ENCODE assay signal across 8 cellular contexts in the genomic region with DNA sequence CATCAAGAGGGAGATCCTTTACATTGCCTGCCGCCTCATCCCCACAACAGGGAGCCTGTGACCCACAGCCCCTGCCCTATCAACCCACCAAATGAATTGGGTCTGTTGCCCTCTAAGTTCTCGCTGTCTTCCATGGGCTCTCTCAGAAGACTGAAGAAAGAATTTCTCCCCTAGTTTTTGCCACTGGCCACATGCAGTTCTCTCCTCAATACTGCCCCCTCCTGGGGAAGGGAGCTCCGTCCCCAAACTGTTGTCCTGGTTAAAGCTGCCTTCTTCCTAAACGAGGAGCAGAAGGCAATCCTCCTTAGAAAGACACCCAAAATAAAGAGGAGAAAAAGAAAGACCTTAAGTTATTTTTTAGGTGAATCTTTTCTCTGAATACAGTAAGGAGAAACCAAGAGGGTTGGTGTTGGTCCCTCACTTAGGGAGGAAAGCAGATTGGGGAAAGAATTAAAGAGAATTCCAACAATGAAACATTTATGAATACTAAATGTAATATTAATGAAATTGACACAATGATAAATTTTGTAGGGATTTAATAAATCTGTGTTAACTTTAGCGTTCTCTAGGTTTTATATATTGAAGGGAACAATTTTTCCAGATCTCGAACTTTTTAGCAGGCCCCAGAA. TPM values are rescaled to one million over a fixed set of nuclear protein-coding genes. Genes with fewer than 3 reads are reported as not detected.
DNase-seq lines count a peak whose midpoint lies in the region; ATAC-seq and TF ChIP-seq lines count a peak whose summit lies in the region.

No MANE protein-coding gene starts in this region.

- ATAC-seq in HG02938 (IDR thresholded peaks at IDR 0.05; ENCODE audit: unreplicated experiment) (peak; percentile 67), gastrocnemius medialis (no peak), HG02759 (IDR thresholded peaks at IDR 0.05; ENCODE audit: unreplicated experiment) (no peak)

- no peaks in the 10 kb centered on the region for H3K9me3 ChIP-seq in AG04450 (ENCODE audit: control insufficient read depth, insufficient read depth, low read length)
- H3K9me3 ChIP-seq in gastrocnemius medialis = no peaks in the 10 kb centered on the region

- no peak overlapping the region for H3K27ac ChIP-seq in AG04450 (ENCODE audit: low read depth, low read length)
- no peak overlapping the region for H3K27ac ChIP-seq in gastrocnemius medialis

- intact Hi-C loops in gastrocnemius medialis (cut with DNase I; ENCODE audit: low total_unique reads) = loop anchor here (2.0 kb wide), 1 partner anchor 1174 kb away; no protein-coding TSS in a partner anchor

- H3K27me3 ChIP-seq in AG04450 (ENCODE audit: control insufficient read depth, insufficient read depth, low read length) (no peaks in the 10 kb centered on the region), gastrocnemius medialis (no peaks in the 10 kb centered on the region)

- TF ChIP-seq POLR2A in gastrocnemius medialis (IDR thresholded peaks at IDR 0.05) = no peak

- H3K36me3 ChIP-seq in gastrocnemius medialis = no peaks in the 10 kb centered on the region

- H3K4me1 ChIP-seq in gastrocnemius medialis = no peaks in the 10 kb centered on the region

- H3K4me3 ChIP-seq in AG04450 (ENCODE audit: low read depth, low read length) (no peak overlapping the region), GM12864 (ENCODE audit: low read depth, low read length) (no peak overlapping the region), gastrocnemius medialis (no peak overlapping the region)

- TF ChIP-seq CTCF in AG04450 (IDR thresholded peaks at IDR 0.05; ENCODE audit: low read depth, low read length) (peak; percentile 93), GM12864 (IDR thresholded peaks at IDR 0.05; ENCODE audit: low read depth, low read length, missing control alignments) (peak; percentile 83), gastrocnemius medialis (IDR thresholded peaks at IDR 0.05 in 4 of 5, conservative IDR thresholded peaks at IDR 0.05 in 1 of 5) (peak in 3 of 5 experiments; percentile 21 to 58 (median 42))

- CTCF ChIA-PET in AG04450 (lab: Charles Lee) = interaction anchor here (0.6 to 7.1 kb wide), 60 partner anchors 9 to 1595 kb away, joined by 3 to 143 read pairs (median 4); no protein-coding TSS in a partner anchor

- POLR2A ChIA-PET in AG04450 (lab: Yijun Ruan, JAX) = no interaction called here

- in situ Hi-C loops in gastrocnemius medialis (cut with MboI; ENCODE audit: low sequenced_read_pairs in 4 of 4) = loop anchor here (10.0 to 25.0 kb wide), 3 partner anchors 1174 to 1184 kb away; no protein-coding TSS in a partner anchor

- DNase-seq in AG04450 (ENCODE audit: low read depth, low spot score) (peak; percentile 26), GM12864 (ENCODE audit: low read depth) (no peak), NCI-H82 (lab: John Stamatoyannopoulos, UW) (peak; percentile 74), activated T-cell treated with anti-CD3 and anti-CD28 coated beads for 4 hours (peak; percentile 44), germinal center (ENCODE audit: low spot score) (peak; percentile 66), gastrocnemius medialis (no peak)

RNA-seq across cellular contexts. Expression of a gene that starts 31.1 kb away (rescaled TPM):
- polyA plus RNA-seq in AG04450 (2011; rRNA removed) = 5.0 and 5.3 TPM in 2 replicates
- polyA minus RNA-seq in AG04450 (2011; rRNA and poly(A)+ RNA removed) = 23.8 and 27.1 TPM in 2 replicates
- total RNA-seq in gastrocnemius medialis = 1 to 10 TPM; 2.0 to 6.4 (median 4.5) TPM

Comparison
In these comparisons a context has a peak if more than half of its experiments do, and no peak if none do; other contexts are left out.
1. DNase-seq: peak in AG04450 (single experiment), NCI-H82 (single experiment), activated T-cell treated with anti-CD3 and anti-CD28 coated beads for 4 hours (single experiment) and germinal center (single experiment); none in GM12864 (single experiment) and gastrocnemius medialis (0 of 2).
2. CTCF ChIP-seq: peak in every context shown above with its lines; median percentile 93 in AG04450; 83 in GM12864; 42 in gastrocnemius medialis.